Comparison of ENCODE assay signal across 19 cellular contexts in genomic region chr6:73792738-73793137, GRCh38.
"Had no signal": no experiment of that assay in that cellular context is flagged by ENCODE, and none has a peak within 500 bp of the region (broad histone marks: within the 10 kb centered on the region; RNA-seq: fewer than 3 reads in every experiment).

No MANE protein-coding gene starts in this region.

- DNase-seq: Kasumi-1, MM.1S, NCI-H1092 treated with DMSO at 0.1 percent for 48 hours, NCI-H1436, NCI-H187, NCI-H2029, NCI-H2081 treated with DMSO at 0.1 percent for 48 hours, NCI-H2227 treated with DMSO at 0.1 percent for 48 hours, NCI-H524, NCI-H526 treated with DMSO at 0.1 percent for 48 hours, NCI-H748 treated with DMSO at 0.1 percent for 48 hours, Right ventricle myocardium superior, RPMI8226, SIG-M5 had no signal

- H3K9ac ChIP-seq: KMS-11 had no signal

- H3K27me3 ChIP-seq: SJSA1 had no signal

- H3K4me3 ChIP-seq: K562, SJSA1, SK-N-MC had no signal

- ATAC-seq: K562 had no signal

- FAIRE-seq: K562, RCC 7860 had no signal

- H3K27ac ChIP-seq: KMS-11, SJSA1, SK-N-MC had no signal

- H3K9me3 ChIP-seq: SJSA1 had no signal

- H3K4me2 ChIP-seq: KMS-11 had no signal
